8 cellular contexts compared by ENCODE assay signal in the genomic region with DNA sequence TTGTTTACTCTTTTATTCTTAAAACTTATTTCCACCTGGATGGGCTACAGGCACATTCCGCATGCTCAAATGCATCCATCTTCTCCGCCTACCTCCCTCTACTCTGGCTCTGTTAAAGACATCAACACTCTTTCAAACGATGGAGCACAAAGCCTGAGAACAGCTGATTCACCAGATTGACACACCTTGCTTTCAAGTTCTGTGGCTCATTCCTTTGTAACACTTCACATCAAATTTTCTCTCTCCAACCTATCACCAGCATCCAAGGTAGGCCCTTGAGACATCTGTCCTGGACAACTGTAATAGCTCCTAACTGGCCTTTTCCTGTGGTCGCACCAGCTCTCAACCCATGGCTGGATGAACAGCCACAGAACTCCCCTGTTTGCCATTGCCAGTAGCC.
"Had no signal": no experiment of that assay in that cellular context is flagged by ENCODE, and none has a peak within 500 bp of the region (broad histone marks: within the 10 kb centered on the region; RNA-seq: fewer than 3 reads in every experiment).

No MANE protein-coding gene starts in this region.

- H3K4me3 ChIP-seq: GM12878 had no signal

- DNase-seq: GDM1, GF-D8 had no signal

- FAIRE-seq: G401.6, GM12878, GM12891, GM12892, GM18507, GM19239 had no signal

- ATAC-seq: GM12878 had no signal
